In the genomic region with DNA sequence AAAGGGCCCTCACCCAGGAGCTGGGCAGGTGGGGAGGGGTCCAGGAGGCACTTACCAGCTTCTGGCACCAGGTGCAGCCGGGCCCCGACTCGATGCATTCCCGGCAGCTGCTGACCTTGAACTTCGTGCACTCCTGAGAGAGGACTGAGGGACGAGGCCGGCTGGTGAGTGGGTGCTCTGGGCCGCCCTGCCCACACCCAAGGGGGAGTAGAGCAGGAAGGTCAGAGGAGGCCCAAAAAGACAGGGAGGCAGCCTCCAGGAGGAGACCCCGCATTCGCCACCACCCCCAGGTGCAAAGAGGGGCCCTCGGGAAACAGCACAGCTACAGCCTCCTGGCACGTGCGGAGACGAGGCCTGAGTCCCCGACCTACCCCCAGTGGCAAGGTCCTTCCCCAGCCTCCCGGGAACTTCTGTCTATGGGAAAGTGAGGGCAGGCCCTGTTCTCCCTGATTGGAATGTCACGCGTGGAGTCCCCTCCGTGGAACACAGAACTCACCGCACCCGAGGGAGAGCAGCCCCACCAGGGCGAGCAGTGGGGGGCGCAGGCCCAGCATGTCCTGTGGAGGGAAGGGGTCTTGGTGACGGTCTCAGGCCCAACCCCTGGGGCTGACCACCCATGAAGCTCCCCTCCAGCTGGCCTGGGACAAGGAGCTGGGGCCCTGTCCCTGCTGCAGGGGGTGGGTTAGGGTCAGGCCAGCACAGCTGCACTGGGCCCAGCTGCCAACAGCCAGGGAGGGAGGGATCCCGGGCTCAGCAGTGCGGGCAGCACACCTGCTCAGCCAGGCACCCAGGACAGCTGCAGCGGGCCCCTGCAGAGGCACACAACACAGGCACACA, we compare ENCODE assay signal across 1 cellular context.
TF ChIP-seq lines count a peak whose summit lies in the region.

No MANE protein-coding gene starts in this region.

TF ChIP-seq in HepG2, 621 proteins besides CTCF, POLR2A, EP300 and RAD21 (continued from another document):
- TF ChIP-seq, protein P1, sequence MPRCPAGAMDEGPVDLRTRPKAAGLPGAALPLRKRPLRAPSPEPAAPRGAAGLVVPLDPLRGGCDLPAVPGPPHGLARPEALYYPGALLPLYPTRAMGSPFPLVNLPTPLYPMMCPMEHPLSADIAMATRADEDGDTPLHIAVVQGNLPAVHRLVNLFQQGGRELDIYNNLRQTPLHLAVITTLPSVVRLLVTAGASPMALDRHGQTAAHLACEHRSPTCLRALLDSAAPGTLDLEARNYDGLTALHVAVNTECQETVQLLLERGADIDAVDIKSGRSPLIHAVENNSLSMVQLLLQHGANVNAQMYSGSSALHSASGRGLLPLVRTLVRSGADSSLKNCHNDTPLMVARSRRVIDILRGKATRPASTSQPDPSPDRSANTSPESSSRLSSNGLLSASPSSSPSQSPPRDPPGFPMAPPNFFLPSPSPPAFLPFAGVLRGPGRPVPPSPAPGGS (CRISPR knock-in tag; IDR thresholded peaks at IDR 0.05), result peak; percentile 85; the same call in 1 of the 2 replicates
- 0 out of 2 replicates have a peak, but pooled peaks have one; percentile 35 for TF ChIP-seq ISL2 (CRISPR knock-in tag; IDR thresholded peaks at IDR 0.05)
- TF ChIP-seq ZNF546 (CRISPR knock-in tag; conservative IDR thresholded peaks at IDR 0.05), result peak; percentile 58; the same call in 1 of the 2 replicates
- no peak for TF ChIP-seq LCORL (IDR thresholded peaks at IDR 0.05)
- TF ChIP-seq LCORL (CRISPR knock-in tag; IDR thresholded peaks at IDR 0.05), result peak; percentile 86
- no peak for TF ChIP-seq MATR3 (CRISPR knock-in tag; IDR thresholded peaks at IDR 0.05)
- TF ChIP-seq YEATS2 (CRISPR knock-in tag; IDR thresholded peaks at IDR 0.05; ENCODE audit: borderline replicate concordance), result peak; percentile 34; the same call in 1 of the 2 replicates
- no peak for TF ChIP-seq NCOA5 (CRISPR knock-in tag; IDR thresholded peaks at IDR 0.05)
- TF ChIP-seq ZNF788 (CRISPR knock-in tag; IDR thresholded peaks at IDR 0.05; ENCODE audit: borderline replicate concordance), result 0 out of 2 replicates have a peak, but pooled peaks have one; percentile 26
- peak; percentile 40; the same call in 1 of the 2 replicates for TF ChIP-seq ZBTB38 (CRISPR knock-in tag; IDR thresholded peaks at IDR 0.05)
- peak in 1 of 2 experiments; percentile 30; a peak in 1 of 4 replicates for TF ChIP-seq KLF16 (CRISPR knock-in tag; IDR thresholded peaks at IDR 0.05)
- no peak for TF ChIP-seq ZFP41 (CRISPR knock-in tag; IDR thresholded peaks at IDR 0.05; ENCODE audit: borderline replicate concordance)
- TF ChIP-seq SAP130 (CRISPR knock-in tag; IDR thresholded peaks at IDR 0.05; ENCODE audit: low read depth), result peak; percentile 55; the same call in 1 of the 2 replicates
- TF ChIP-seq ZNF879 (CRISPR knock-in tag; IDR thresholded peaks at IDR 0.05), result no peak
- peak; percentile 87 for TF ChIP-seq HNRNPL (IDR thresholded peaks at IDR 0.05; ENCODE audit: low read depth, low read length)
